Comparison of ENCODE assay signal across 12 cellular contexts in genomic region chr3:45976191-45977091, GRCh38.
DNase-seq lines count a peak whose midpoint lies in the region; ATAC-seq and TF ChIP-seq lines count a peak whose summit lies in the region.
"Had no signal": no experiment of that assay in that cellular context is flagged by ENCODE, and none has a peak within 500 bp of the region (broad histone marks: within the 10 kb centered on the region; RNA-seq: fewer than 3 reads in every experiment).

No MANE protein-coding gene starts in this region.

- DNase-seq in activated CD4-positive, alpha-beta T cell treated with anti-CD3 and anti-CD28 coated beads for 4 hours, result peak; percentile 27 to 46
- DNase-seq in central memory CD8-positive, alpha-beta T cell (ENCODE audit: low spot score in 2 of 2), result peak in 1 of 2 donors; percentile 60
- no peak for DNase-seq in stimulated activated effector memory CD8-positive, alpha-beta T cell treated with anti-CD3 and anti-CD28 coated beads, Interleukin-12 subunit alpha, Interleukin-12 subunit beta, amount 100 ng/mL, for 72 hours (ENCODE audit: low spot score in 2 of 2)
- DNase-seq in RWPE1 (ENCODE audit: low spot score), result no peak
- DNase-seq: HFFc6, NCI-H69, substantia nigra had no signal

- no peak for TF ChIP-seq CTCF in RWPE1 (conservative IDR thresholded peaks at IDR 0.05; ENCODE audit: low read depth)

- H3K27ac Mint-ChIP-seq in central memory CD8-positive, alpha-beta T cell (ENCODE audit: low read depth), result peak overlapping the region; percentile 83
- peak overlapping the region; percentile 87 for H3K27ac Mint-ChIP-seq in stimulated activated effector memory CD8-positive, alpha-beta T cell treated with anti-CD3 and anti-CD28 coated beads, Interleukin-12 subunit alpha, Interleukin-12 subunit beta, amount 100 ng/mL, for 72 hours
- H3K27ac Mint-ChIP-seq: HFFc6, progenitor cell of endocrine pancreas had no signal

- ATAC-seq in central memory CD8-positive, alpha-beta T cell (replicated peaks; ENCODE audit: extremely low read depth, poor library complexity, severe bottlenecking), result peak; percentile 83
- ATAC-seq in stimulated activated effector memory CD8-positive, alpha-beta T cell treated with anti-CD3 and anti-CD28 coated beads, Interleukin-12 subunit alpha, Interleukin-12 subunit beta, amount 100 ng/mL, for 72 hours, result peak; percentile 22
- no peak for ATAC-seq in HG02840 (IDR thresholded peaks at IDR 0.05; ENCODE audit: low FRiP score, unreplicated experiment)
- ATAC-seq in HG03432 (IDR thresholded peaks at IDR 0.05; ENCODE audit: unreplicated experiment), result no peak
- ATAC-seq: Right ventricle myocardium inferior had no signal

- no peaks in the 10 kb centered on the region for H3K27me3 Mint-ChIP-seq in central memory CD8-positive, alpha-beta T cell
- H3K27me3 Mint-ChIP-seq: progenitor cell of endocrine pancreas had no signal

- no peaks in the 10 kb centered on the region for H3K9me3 ChIP-seq in KOPT-K1 (ENCODE audit: insufficient read depth, low read length, poor library complexity, severe bottlenecking)

- H3K4me1 Mint-ChIP-seq in central memory CD8-positive, alpha-beta T cell, result peaks cover 77% of the 10 kb centered on the region
- peaks cover 89% of the 10 kb centered on the region for H3K4me1 Mint-ChIP-seq in stimulated activated effector memory CD8-positive, alpha-beta T cell treated with anti-CD3 and anti-CD28 coated beads, Interleukin-12 subunit alpha, Interleukin-12 subunit beta, amount 100 ng/mL, for 72 hours

- POLR2A ChIA-PET in RWPE1 (lab: Yijun Ruan, JAX; ENCODE audit: low non-redundant PET), result no interaction called here

- H3K4me3 Mint-ChIP-seq in central memory CD8-positive, alpha-beta T cell, result peak overlapping the region; percentile 54
- peak overlapping the region; percentile 67 for H3K4me3 Mint-ChIP-seq in stimulated activated effector memory CD8-positive, alpha-beta T cell treated with anti-CD3 and anti-CD28 coated beads, Interleukin-12 subunit alpha, Interleukin-12 subunit beta, amount 100 ng/mL, for 72 hours
- H3K4me3 Mint-ChIP-seq: HFFc6 had no signal

- peaks cover 71% of the 10 kb centered on the region for H3K36me3 ChIP-seq in KOPT-K1 (ENCODE audit: insufficient read depth, low read length)

- peaks cover 54% of the 10 kb centered on the region for H3K36me3 Mint-ChIP-seq in central memory CD8-positive, alpha-beta T cell (ENCODE audit: insufficient read depth)
- peaks cover 83% of the 10 kb centered on the region for H3K36me3 Mint-ChIP-seq in stimulated activated effector memory CD8-positive, alpha-beta T cell treated with anti-CD3 and anti-CD28 coated beads, Interleukin-12 subunit alpha, Interleukin-12 subunit beta, amount 100 ng/mL, for 72 hours

- H3K27ac ChIP-seq in KOPT-K1 (ENCODE audit: low read depth, low read length, poor library complexity, severe bottlenecking) (peak overlapping the region; percentile 93), RWPE1 (no peak overlapping the region)

- CTCF ChIA-PET in RWPE1 (lab: Yijun Ruan, JAX), result interaction anchor here (1.0 kb wide), 1 partner anchor 103 kb away, joined by 4 read pairs; no protein-coding TSS in a partner anchor

- H3K9me3 Mint-ChIP-seq in central memory CD8-positive, alpha-beta T cell, result no peaks in the 10 kb centered on the region
- no peaks in the 10 kb centered on the region for H3K9me3 Mint-ChIP-seq in stimulated activated effector memory CD8-positive, alpha-beta T cell treated with anti-CD3 and anti-CD28 coated beads, Interleukin-12 subunit alpha, Interleukin-12 subunit beta, amount 100 ng/mL, for 72 hours
- H3K9me3 Mint-ChIP-seq: HFFc6 had no signal

Comparison
In these comparisons a context has a peak if more than half of its experiments do, and no peak if none do; other contexts are left out.
1. DNase-seq: peak in activated CD4-positive, alpha-beta T cell treated with anti-CD3 and anti-CD28 coated beads for 4 hours (2 of 2); none in stimulated activated effector memory CD8-positive, alpha-beta T cell treated with anti-CD3 and anti-CD28 coated beads, Interleukin-12 subunit alpha, Interleukin-12 subunit beta, amount 100 ng/mL, for 72 hours (0 of 2) and RWPE1 (single experiment).
2. ATAC-seq: peak in central memory CD8-positive, alpha-beta T cell (single experiment) and stimulated activated effector memory CD8-positive, alpha-beta T cell treated with anti-CD3 and anti-CD28 coated beads, Interleukin-12 subunit alpha, Interleukin-12 subunit beta, amount 100 ng/mL, for 72 hours (single experiment); none in HG02840 (single experiment) and HG03432 (single experiment).